9 cellular contexts compared by ENCODE assay signal in the genomic region with DNA sequence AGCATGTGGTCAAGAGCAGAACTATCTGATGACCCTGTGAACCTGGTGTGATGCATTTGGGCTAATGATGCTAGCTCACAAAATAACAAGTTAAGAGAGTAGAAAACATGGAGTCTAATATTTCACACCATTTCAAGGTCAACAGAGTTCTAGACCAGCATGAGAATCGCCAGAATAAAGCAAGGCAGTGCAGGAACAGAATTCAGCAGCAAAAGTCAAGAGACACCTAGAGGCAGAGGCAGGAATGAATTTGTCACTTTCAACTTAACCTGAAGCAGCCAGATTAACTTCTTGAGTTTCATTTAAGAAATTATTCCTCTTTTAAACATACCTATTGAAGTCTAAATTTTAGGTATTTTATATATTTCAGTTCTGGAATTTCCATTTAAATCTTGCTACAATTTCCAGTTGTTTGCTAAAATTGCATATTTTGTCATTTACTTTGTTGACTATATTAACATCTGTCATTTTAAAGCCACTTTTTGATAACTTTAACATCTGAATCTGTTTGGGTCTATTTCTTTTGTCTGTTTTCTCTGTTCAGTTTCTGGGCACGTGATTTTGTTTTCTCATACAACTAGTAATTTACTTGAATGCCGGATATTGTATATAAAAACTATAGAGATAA. TPM values are rescaled to one million over a fixed set of nuclear protein-coding genes. Genes with fewer than 3 reads are reported as not detected.
A peak's percentile ranks its signal among the peaks of the same experiment; 100 is the strongest.
DNase-seq lines count a peak whose midpoint lies in the region; ATAC-seq, FAIRE-seq and TF ChIP-seq lines count a peak whose summit lies in the region.
"Had no signal": no experiment of that assay in that cellular context is flagged by ENCODE, and none has a peak within 500 bp of the region (broad histone marks: within the 10 kb centered on the region; RNA-seq: fewer than 3 reads in every experiment).

No MANE protein-coding gene starts in this region.

- no peak overlapping the region for H3K4me3 ChIP-seq in A549
- H3K4me3 ChIP-seq in MM.1S (ENCODE audit: low read length), result no peak overlapping the region
- no peak overlapping the region for H3K4me3 ChIP-seq in dorsolateral prefrontal cortex
- no peak overlapping the region for H3K4me3 ChIP-seq in CD4-positive, alpha-beta memory T cell (ENCODE audit: low read length in 2 of 2)

- no peak for TF ChIP-seq POLR2A in A549 (IDR thresholded peaks at IDR 0.05; ENCODE audit: low read length)

- in situ Hi-C loops in GM13977 (cut with MboI; ENCODE audit: low pct_unique_long_range_greater_than_20kb, low sequenced_read_pairs, unreplicated experiment), result loop anchor here (10.0 kb wide), 1 partner anchor 53 kb away; no protein-coding TSS in a partner anchor

- no peaks in the 10 kb centered on the region for H3K36me3 ChIP-seq in MM.1S (replicated peaks; ENCODE audit: insufficient read depth, low read length)
- no peaks in the 10 kb centered on the region for H3K36me3 ChIP-seq in CD4-positive, alpha-beta memory T cell (ENCODE audit: insufficient read depth, low read length)

- H3K9ac ChIP-seq in MM.1S (ENCODE audit: low read length), result no peak overlapping the region

- no peaks in the 10 kb centered on the region for H3K79me2 ChIP-seq in MM.1S (ENCODE audit: low read length)

- DNase-seq in A549 (ENCODE audit: low read depth in 1 of 2, low spot score in 1 of 2), result peak in 1 of 2 experiments; percentile 25
- DNase-seq in GM13977 (ENCODE audit: low spot score), result peak; percentile 42
- DNase-seq in MM.1S, result peak; percentile 71
- no peak for DNase-seq in dorsolateral prefrontal cortex
- DNase-seq in stimulated activated CD4-positive, alpha-beta T cell treated with anti-CD3 and anti-CD28 coated beads, Interleukin-12 subunit alpha, Interleukin-12 subunit beta, amount 100 ng/mL, for 4 hours, result no peak
- no peak for DNase-seq in CD4-positive, alpha-beta memory T cell
- DNase-seq in NCI-H128 (lab: John Stamatoyannopoulos, UW; ENCODE audit: unreplicated experiment), result no peak
- no peak for DNase-seq in head of caudate nucleus

- H3K36me3 Mint-ChIP-seq in CD4-positive, alpha-beta memory T cell, result no peaks in the 10 kb centered on the region

- no peak overlapping the region for H3K27ac Mint-ChIP-seq in CD4-positive, alpha-beta memory T cell

- H3K9me3 Mint-ChIP-seq in CD4-positive, alpha-beta memory T cell, result peaks cover 0 to 2% (median 0%) of the 10 kb centered on the region in 8 donors

- no peak overlapping the region for H2AFZ ChIP-seq in MM.1S (ENCODE audit: low read length)

- ATAC-seq in A549, result peak in 1 of 2 experiments; percentile 58; a peak in 2 of 6 replicates

- H3K27me3 Mint-ChIP-seq in CD4-positive, alpha-beta memory T cell, result peaks cover 15 to 18% of the 10 kb centered on the region in 2 donors

- peaks cover 7% of the 10 kb centered on the region; the same call in 1 of the 2 replicates for H3F3A ChIP-seq in MM.1S (ENCODE audit: insufficient read depth, low read length)

- no peak for TF ChIP-seq EP300 in A549 (IDR thresholded peaks at IDR 0.05)

- H3K27ac ChIP-seq in A549 (no peak overlapping the region), MM.1S (ENCODE audit: low read length) (no peak overlapping the region), dorsolateral prefrontal cortex (no peak overlapping the region)
- no peak overlapping the region for H3K27ac ChIP-seq in CD4-positive, alpha-beta memory T cell (ENCODE audit: low read depth, low read length)

- no peaks in the 10 kb centered on the region for H3K9me3 ChIP-seq in A549
- H3K9me3 ChIP-seq in MM.1S (replicated peaks; ENCODE audit: insufficient read depth, low read length), result no peaks in the 10 kb centered on the region
- no peaks in the 10 kb centered on the region for H3K9me3 ChIP-seq in CD4-positive, alpha-beta memory T cell (ENCODE audit: control insufficient read depth in 1 of 2, low read length in 2 of 2)

- peak in 1 of 2 experiments; percentile 36; a peak in 1 of 5 replicates for TF ChIP-seq RAD21 in A549 (conservative IDR thresholded peaks at IDR 0.05 in 1 of 2, IDR thresholded peaks at IDR 0.05 in 1 of 2)

- no peaks in the 10 kb centered on the region for H4K20me1 ChIP-seq in MM.1S (ENCODE audit: insufficient read depth, low read length)

- H3K4me1 Mint-ChIP-seq in CD4-positive, alpha-beta memory T cell, result peaks cover 14 to 28% (median 18%) of the 10 kb centered on the region in 4 donors

- H3K27me3 ChIP-seq in MM.1S (replicated peaks; ENCODE audit: insufficient read depth, low read length), result no peaks in the 10 kb centered on the region
- peaks cover 0 to 12% (median 0%) of the 10 kb centered on the region in 45 donors for H3K27me3 ChIP-seq in dorsolateral prefrontal cortex
- H3K27me3 ChIP-seq in CD4-positive, alpha-beta memory T cell (ENCODE audit: insufficient read depth, low read length), result no peaks in the 10 kb centered on the region

- peak; percentile 30; the same call in 2 of the 3 replicates for TF ChIP-seq CTCF in A549 (IDR thresholded peaks at IDR 0.05)
- peak; percentile 60 for TF ChIP-seq CTCF in GM13977 (IDR thresholded peaks at IDR 0.05; ENCODE audit: extremely low read depth, insufficient read depth, missing control alignments)
- TF ChIP-seq CTCF in MM.1S (IDR thresholded peaks at IDR 0.05; ENCODE audit: low read length), result peak; percentile 85
- peak in 52 of 56 donors; percentile 12 to 60 (median 39) for TF ChIP-seq CTCF in dorsolateral prefrontal cortex (IDR thresholded peaks at IDR 0.05 in 54 of 56, conservative IDR thresholded peaks at IDR 0.05 in 2 of 56; ENCODE audit: low read depth in 1 of 56, partially characterized antibody in 56 of 56)

- POLR2A ChIA-PET in A549 (lab: Yijun Ruan, JAX), result no interaction called here
- POLR2A ChIA-PET in CD4-positive, alpha-beta memory T cell (lab: Charles Lee; ENCODE audit: partially characterized antibody), result interaction anchor here (3.0 to 7.5 kb wide), 4 partner anchors 11 to 508 kb away, joined by 18 to 111 read pairs (median 72); no protein-coding TSS in a partner anchor

- H3K4me1 ChIP-seq in A549, result no peaks in the 10 kb centered on the region
- H3K4me1 ChIP-seq in MM.1S (ENCODE audit: low read length), result peaks cover 34% of the 10 kb centered on the region
- H3K4me1 ChIP-seq in CD4-positive, alpha-beta memory T cell (ENCODE audit: insufficient read depth, low read length), result peaks cover 8% of the 10 kb centered on the region

- CTCF ChIA-PET in A549 (lab: Yijun Ruan, JAX), result interaction anchor here (1.3 kb wide), 1 partner anchor 10 kb away, joined by 3 read pairs; no protein-coding TSS in a partner anchor
- CTCF ChIA-PET in CD4-positive, alpha-beta memory T cell (lab: Charles Lee; ENCODE audit: partially characterized antibody), result interaction anchor here (1.0 to 6.1 kb wide), 12 partner anchors 15 to 914 kb away, joined by 3 to 104 read pairs (median 10); no protein-coding TSS in a partner anchor

- no peak for FAIRE-seq in A549 (lab: Jason Lieb, UNC)

- no peak overlapping the region for H3K4me3 Mint-ChIP-seq in CD4-positive, alpha-beta memory T cell

- 14% methylated on average over 3 of the region's 3 CpGs for WGBS in A549 (ENCODE audit: missing lambda C conversion rate)

- H3K4me2 ChIP-seq in A549 (no peak overlapping the region), MM.1S (ENCODE audit: low read depth, low read length) (peak overlapping the region; percentile 5; the same call in 1 of the 2 replicates)

- no peaks in the 10 kb centered on the region for H3K9me2 ChIP-seq in MM.1S (replicated peaks; ENCODE audit: insufficient read depth, low read length)

- intact Hi-C loops in dorsolateral prefrontal cortex (cut with DNase I) (no loop called here), head of caudate nucleus (cut with DNase I) (no loop called here)
- intact Hi-C loops in CD4-positive, alpha-beta memory T cell (cut with micrococcal nuclease), result loop anchor here (2.0 kb wide), 1 partner anchor 913 kb away; no protein-coding TSS in a partner anchor

TF ChIP-seq in A549, 52 proteins besides CTCF, POLR2A, EP300 and RAD21:
- TF ChIP-seq JUN (IDR thresholded peaks at IDR 0.05), result no peak
- TF ChIP-seq HDAC2 (IDR thresholded peaks at IDR 0.05), result no peak
- no peak for TF ChIP-seq ZNF302 (CRISPR knock-in tag; IDR thresholded peaks at IDR 0.05)
- TF ChIP-seq, protein P1, sequence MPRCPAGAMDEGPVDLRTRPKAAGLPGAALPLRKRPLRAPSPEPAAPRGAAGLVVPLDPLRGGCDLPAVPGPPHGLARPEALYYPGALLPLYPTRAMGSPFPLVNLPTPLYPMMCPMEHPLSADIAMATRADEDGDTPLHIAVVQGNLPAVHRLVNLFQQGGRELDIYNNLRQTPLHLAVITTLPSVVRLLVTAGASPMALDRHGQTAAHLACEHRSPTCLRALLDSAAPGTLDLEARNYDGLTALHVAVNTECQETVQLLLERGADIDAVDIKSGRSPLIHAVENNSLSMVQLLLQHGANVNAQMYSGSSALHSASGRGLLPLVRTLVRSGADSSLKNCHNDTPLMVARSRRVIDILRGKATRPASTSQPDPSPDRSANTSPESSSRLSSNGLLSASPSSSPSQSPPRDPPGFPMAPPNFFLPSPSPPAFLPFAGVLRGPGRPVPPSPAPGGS (IDR thresholded peaks at IDR 0.05), result no peak
- TF ChIP-seq HEYL (CRISPR knock-in tag; IDR thresholded peaks at IDR 0.05), result no peak
- TF ChIP-seq ZFP36 (IDR thresholded peaks at IDR 0.05; ENCODE audit: borderline replicate concordance, partially characterized antibody), result no peak
- TF ChIP-seq, protein P2, sequence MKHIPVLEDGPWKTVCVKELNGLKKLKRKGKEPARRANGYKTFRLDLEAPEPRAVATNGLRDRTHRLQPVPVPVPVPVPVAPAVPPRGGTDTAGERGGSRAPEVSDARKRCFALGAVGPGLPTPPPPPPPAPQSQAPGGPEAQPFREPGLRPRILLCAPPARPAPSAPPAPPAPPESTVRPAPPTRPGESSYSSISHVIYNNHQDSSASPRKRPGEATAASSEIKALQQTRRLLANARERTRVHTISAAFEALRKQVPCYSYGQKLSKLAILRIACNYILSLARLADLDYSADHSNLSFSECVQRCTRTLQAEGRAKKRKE (CRISPR knock-in tag; IDR thresholded peaks at IDR 0.05; ENCODE audit: low read depth), result no peak
- no peak for TF ChIP-seq FOSB (CRISPR knock-in tag; IDR thresholded peaks at IDR 0.05)
- no peak for TF ChIP-seq ESRRA (IDR thresholded peaks at IDR 0.05; ENCODE audit: borderline replicate concordance, low read length)
- TF ChIP-seq CHD4 (IDR thresholded peaks at IDR 0.05; ENCODE audit: borderline replicate concordance), result no peak
TF ChIP-seq in A549: peak in this region for 0.

RNA-seq across cellular contexts. Expression of a gene that starts 44.2 kb away (rescaled TPM):
- polyA plus RNA-seq in A549 (2011; rRNA removed), result not detected in 2 replicates
- polyA plus RNA-seq in A549 (2012; cell fraction: cytosol; rRNA removed), result not detected in 2 replicates
- not detected in 2 replicates for polyA plus RNA-seq in A549 (2012; cell fraction: nucleus; rRNA removed)
- not detected in 3 replicates for polyA plus RNA-seq in A549 (2017; fragmentation: RNase III; extraction: RNeasy Plus Mini Kit Qiagen cat#74134 plus additional on column Dnase treatment)
- polyA minus RNA-seq in A549 (2011; rRNA and poly(A)+ RNA removed), result not detected in 2 replicates
- total RNA-seq in dorsolateral prefrontal cortex, result not detected
- total RNA-seq in CD4-positive, alpha-beta memory T cell, result not detected
- polyA plus RNA-seq in CD4-positive, alpha-beta memory T cell, result not detected
- total RNA-seq: activated CD8-positive, alpha-beta memory T cell treated with anti-CD3 and anti-CD28 coated beads for 36 hours had no signal

Comparison
In these comparisons a context has a peak if more than half of its experiments do, and no peak if none do; other contexts are left out.
1. DNase-seq: peak in GM13977 (single experiment) and MM.1S (single experiment); none in dorsolateral prefrontal cortex (0 of 10), stimulated activated CD4-positive, alpha-beta T cell treated with anti-CD3 and anti-CD28 coated beads, Interleukin-12 subunit alpha, Interleukin-12 subunit beta, amount 100 ng/mL, for 4 hours (single experiment), CD4-positive, alpha-beta memory T cell (0 of 5), NCI-H128 (single experiment) and head of caudate nucleus (0 of 42).
2. CTCF ChIP-seq: peak in every context shown above with its lines; median percentile 85 in MM.1S; 60 in GM13977; 39 in dorsolateral prefrontal cortex; 30 in A549.